30 cellular contexts compared by ENCODE assay signal in the genomic region with DNA sequence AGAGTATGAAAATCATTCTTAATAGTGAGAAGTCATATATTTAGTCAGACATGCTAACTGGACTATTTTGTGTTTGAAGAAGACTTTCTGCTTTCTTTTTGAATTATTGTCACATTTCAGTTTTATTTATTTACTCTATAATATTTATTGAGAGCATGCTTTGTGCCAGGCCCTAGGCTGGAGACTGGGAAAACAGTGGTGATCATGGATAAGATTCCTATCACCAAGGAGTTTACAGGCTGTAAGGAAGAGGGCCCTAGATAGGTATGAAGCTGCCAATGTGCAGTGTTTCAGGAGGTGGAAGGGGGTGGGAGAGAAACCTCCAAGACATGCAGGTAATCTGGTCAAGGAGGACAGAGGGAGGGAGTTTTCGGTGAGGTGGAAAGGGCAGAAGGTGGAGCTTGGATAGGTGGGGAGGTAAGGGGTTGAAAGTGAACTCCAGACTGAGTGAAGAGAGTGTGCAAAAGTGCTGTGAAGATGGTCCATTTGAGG.
"Had no signal": no experiment of that assay in that cellular context is flagged by ENCODE, and none has a peak within 500 bp of the region (broad histone marks: within the 10 kb centered on the region; RNA-seq: fewer than 3 reads in every experiment).

No MANE protein-coding gene starts in this region.

- DNase-seq: activated CD4-positive, alpha-beta memory T cell treated with anti-CD3 and anti-CD28 coated beads for 36 hours; activated CD4-positive, alpha-beta T cell treated with anti-CD3 and anti-CD28 coated beads, Interleukin-2, amount 10 ng/mL, durations not matched to agents 24 days and 14 days; activated CD4-positive, CD25-positive, alpha-beta regulatory T cell treated with anti-CD3 and anti-CD28 coated beads, Interleukin-2, amount 50 U/mL, for 72 hours; activated CD8-positive, alpha-beta memory T cell treated with anti-CD3 and anti-CD28 coated beads, Interleukin-2, amount 50 U/mL, for 4 hours; activated gamma-delta T cell; activated naive CD4-positive, alpha-beta T cell treated with anti-CD3 and anti-CD28 coated beads, Interleukin-2, amount 10 ng/mL, durations not matched to agents 7 days and 5 days; activated T-cell treated with anti-CD3 and anti-CD28 coated beads, Interleukin-2, amount 50 U/mL, for 1 hour; cerebellar nuclear complex; colonic mucosa; effector CD8-positive, alpha-beta T cell; esophagus squamous epithelium; foreskin melanocyte; left ventricle myocardium inferior; mucosa of descending colon; nucleus accumbens; pancreas; psoas muscle; stimulated activated CD4-positive, alpha-beta T cell treated with anti-CD3 and anti-CD28 coated beads, Interleukin-15, amount 100 ng/mL, for 24 hours; stimulated activated CD4-positive, alpha-beta T cell treated with anti-CD3 and anti-CD28 coated beads, Interleukin-2, amount 100 ng/mL, for 24 hours; stimulated activated naive CD8-positive, alpha-beta T cell treated with anti-CD3 and anti-CD28 coated beads, Interleukin-15, Interleukin-2, amounts not matched to agents 100 U/mL and 50 U/mL, for 24 hours; testis; transverse colon; WERI-Rb-1 had no signal

- ATAC-seq: mucosa of descending colon; pancreas; psoas muscle; stimulated activated naive CD8-positive, alpha-beta T cell treated with anti-CD3 and anti-CD28 coated beads, Interleukin-15, Interleukin-2, amounts not matched to agents 100 U/mL and 50 U/mL, for 24 hours had no signal

- H3K27ac Mint-ChIP-seq: activated CD4-positive, alpha-beta memory T cell treated with anti-CD3 and anti-CD28 coated beads for 36 hours; activated CD4-positive, alpha-beta T cell treated with anti-CD3 and anti-CD28 coated beads, Interleukin-2, amount 10 ng/mL, durations not matched to agents 24 days and 14 days; activated naive CD4-positive, alpha-beta T cell treated with anti-CD3 and anti-CD28 coated beads, Interleukin-2, amount 10 ng/mL, durations not matched to agents 7 days and 5 days; activated T-helper 1 cell treated with anti-CD3 and anti-CD28 coated beads, Interleukin-12 subunit alpha, Interleukin-12 subunit beta, Interleukin-2, Interleukin-4 antibody, amounts not matched to agents 30 ng/mL and 10 ng/mL and 1 ng/mL, durations not matched to agents 14 hours and 24 hours and 36 hours; brain had no signal

- H3K27me3 ChIP-seq: ascending aorta, cardiac muscle cell, colonic mucosa, esophagus squamous epithelium, pancreas, right atrium auricular region, testis, transverse colon had no signal

- H3K4me3 Mint-ChIP-seq: activated CD4-positive, alpha-beta memory T cell treated with anti-CD3 and anti-CD28 coated beads for 36 hours; activated CD4-positive, alpha-beta T cell treated with anti-CD3 and anti-CD28 coated beads, Interleukin-2, amount 10 ng/mL, durations not matched to agents 24 days and 14 days; activated naive CD4-positive, alpha-beta T cell treated with anti-CD3 and anti-CD28 coated beads, Interleukin-2, amount 10 ng/mL, durations not matched to agents 7 days and 5 days; activated T-helper 1 cell treated with anti-CD3 and anti-CD28 coated beads, Interleukin-12 subunit alpha, Interleukin-12 subunit beta, Interleukin-2, Interleukin-4 antibody, amounts not matched to agents 30 ng/mL and 10 ng/mL and 1 ng/mL, durations not matched to agents 14 hours and 24 hours and 36 hours; brain had no signal

- H3K27ac ChIP-seq: ascending aorta, cardiac muscle cell, colonic mucosa, epithelial cell of prostate, esophagus squamous epithelium, left ventricle myocardium inferior, pancreas, psoas muscle, right atrium auricular region, testis, transverse colon, WERI-Rb-1 had no signal

- H3K4me3 ChIP-seq: ascending aorta, cardiac muscle cell, colonic mucosa, esophagus squamous epithelium, left ventricle myocardium inferior, lung, mucosa of descending colon, pancreas, psoas muscle, right atrium auricular region, testis, transverse colon had no signal

- H3K4me1 ChIP-seq: ascending aorta, colonic mucosa, esophagus squamous epithelium, left ventricle myocardium inferior, psoas muscle, right atrium auricular region, testis, transverse colon had no signal

- H3K9me3 ChIP-seq: ascending aorta, colonic mucosa, esophagus squamous epithelium, left ventricle myocardium inferior, mucosa of descending colon, pancreas, psoas muscle, right atrium auricular region, testis, transverse colon had no signal

- H3K36me3 Mint-ChIP-seq: brain had no signal

- H3K36me3 ChIP-seq: ascending aorta, cardiac muscle cell, colonic mucosa, esophagus squamous epithelium, left ventricle myocardium inferior, pancreas, right atrium auricular region, transverse colon, WERI-Rb-1 had no signal

- H3K27me3 Mint-ChIP-seq: activated CD4-positive, alpha-beta memory T cell treated with anti-CD3 and anti-CD28 coated beads for 36 hours; activated CD4-positive, alpha-beta T cell treated with anti-CD3 and anti-CD28 coated beads, Interleukin-2, amount 10 ng/mL, durations not matched to agents 24 days and 14 days; activated naive CD4-positive, alpha-beta T cell treated with anti-CD3 and anti-CD28 coated beads, Interleukin-2, amount 10 ng/mL, durations not matched to agents 7 days and 5 days; brain had no signal

- H3K9me3 Mint-ChIP-seq: activated CD4-positive, alpha-beta memory T cell treated with anti-CD3 and anti-CD28 coated beads for 36 hours; activated CD4-positive, alpha-beta T cell treated with anti-CD3 and anti-CD28 coated beads, Interleukin-2, amount 10 ng/mL, durations not matched to agents 24 days and 14 days; activated naive CD4-positive, alpha-beta T cell treated with anti-CD3 and anti-CD28 coated beads, Interleukin-2, amount 10 ng/mL, durations not matched to agents 7 days and 5 days; activated T-helper 1 cell treated with anti-CD3 and anti-CD28 coated beads, Interleukin-12 subunit alpha, Interleukin-12 subunit beta, Interleukin-2, Interleukin-4 antibody, amounts not matched to agents 30 ng/mL and 10 ng/mL and 1 ng/mL, durations not matched to agents 14 hours and 24 hours and 36 hours; brain had no signal
